In the genomic region with DNA sequence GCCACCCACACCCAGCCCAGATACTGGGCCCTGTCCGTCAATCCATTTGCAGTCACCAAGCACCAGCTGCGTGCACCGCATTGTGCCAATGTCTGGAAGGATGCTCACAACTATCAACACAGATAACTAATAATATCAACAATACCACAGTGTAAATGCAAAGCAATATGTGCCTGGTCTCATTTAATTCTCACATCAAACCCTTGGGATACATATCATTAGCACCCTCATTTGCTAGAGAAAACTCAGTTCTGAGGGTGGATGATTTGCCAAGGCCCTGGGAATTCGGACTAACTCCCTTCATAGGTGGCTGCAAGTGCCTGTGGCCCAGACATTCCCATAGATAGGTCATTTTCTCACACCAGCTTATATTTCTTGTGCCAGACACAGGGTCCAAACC, we compare ENCODE assay signal across 35 cellular contexts. TPM values are rescaled to one million over a fixed set of nuclear protein-coding genes. Genes with fewer than 3 reads are reported as not detected.
"Had no signal": no experiment of that assay in that cellular context is flagged by ENCODE, and none has a peak within 500 bp of the region (broad histone marks: within the 10 kb centered on the region; RNA-seq: fewer than 3 reads in every experiment).

No MANE protein-coding gene starts in this region.

- H3K27me3 Mint-ChIP-seq: activated CD8-positive, alpha-beta T cell treated with anti-CD3 and anti-CD28 coated beads for 36 hours; activated naive CD8-positive, alpha-beta T cell; activated T-helper 17 cell treated with anti-CD3 and anti-CD28 coated beads, Interleukin-2, amount 50 U/mL, for 72 hours had no signal

- H3K4me3 ChIP-seq: esophagus muscularis mucosa, gastrocnemius medialis, heart left ventricle had no signal

- FAIRE-seq: astrocyte, bronchial epithelial cell, colon had no signal

- ATAC-seq: activated CD4-positive, CD25-positive, alpha-beta regulatory T cell treated with anti-CD3 and anti-CD28 coated beads, Interleukin-2, amount 50 U/mL, for 24 hours; activated CD8-positive, alpha-beta T cell treated with anti-CD3 and anti-CD28 coated beads for 36 hours; activated T-cell treated with anti-CD3 and anti-CD28 coated beads, Interleukin-2, amount 50 U/mL, for 4 hours; activated T-helper 17 cell treated with anti-CD3 and anti-CD28 coated beads, Interleukin-2, amount 50 U/mL, for 72 hours; effector memory CD8-positive, alpha-beta T cell; foreskin keratinocyte; gastrocnemius medialis; heart left ventricle; T-helper 17 cell had no signal

- H3K27ac ChIP-seq: brain microvascular endothelial cell, esophagus muscularis mucosa, foreskin keratinocyte, WERI-Rb-1 had no signal

- H3K4me1 ChIP-seq: foreskin keratinocyte had no signal

- H3K9me3 Mint-ChIP-seq: activated B cell treated with CpG ODN at 0.5 μM for 24 hours; activated CD8-positive, alpha-beta T cell treated with anti-CD3 and anti-CD28 coated beads for 36 hours; activated T-cell treated with anti-CD3 and anti-CD28 coated beads, Interleukin-2, amount 50 U/mL, for 4 hours; activated T-helper 17 cell treated with anti-CD3 and anti-CD28 coated beads, Interleukin-2, amount 50 U/mL, for 72 hours; effector memory CD8-positive, alpha-beta T cell; T-helper 2 cell treated with Interferon-gamma antibody and Interleukin-4, amounts not matched to agents 5 μg/mL and 100 μg/mL, for 36 hours had no signal

- H3K4me1 Mint-ChIP-seq: activated B cell treated with CpG ODN at 0.5 μM for 24 hours; activated T-helper 17 cell treated with anti-CD3 and anti-CD28 coated beads, Interleukin-2, amount 50 U/mL, for 72 hours had no signal

- H3K4me3 Mint-ChIP-seq: activated B cell treated with CpG ODN at 0.5 μM for 24 hours; activated CD8-positive, alpha-beta T cell treated with anti-CD3 and anti-CD28 coated beads for 36 hours; activated naive CD8-positive, alpha-beta T cell; activated T-cell treated with anti-CD3 and anti-CD28 coated beads, Interleukin-2, amount 50 U/mL, for 4 hours; activated T-helper 17 cell treated with anti-CD3 and anti-CD28 coated beads, Interleukin-2, amount 50 U/mL, for 72 hours; effector memory CD8-positive, alpha-beta T cell; T-helper 17 cell; T-helper 2 cell treated with Interferon-gamma antibody and Interleukin-4, amounts not matched to agents 5 μg/mL and 100 μg/mL, for 36 hours had no signal

- H3K9me3 ChIP-seq: esophagus muscularis mucosa, gastrocnemius medialis, heart left ventricle had no signal

- H3K36me3 Mint-ChIP-seq: activated naive CD8-positive, alpha-beta T cell had no signal

- H3K27ac Mint-ChIP-seq: activated B cell treated with CpG ODN at 0.5 μM for 24 hours; activated CD8-positive, alpha-beta T cell treated with anti-CD3 and anti-CD28 coated beads for 36 hours; activated naive CD8-positive, alpha-beta T cell; activated T-helper 17 cell treated with anti-CD3 and anti-CD28 coated beads, Interleukin-2, amount 50 U/mL, for 72 hours; effector memory CD8-positive, alpha-beta T cell; T-helper 17 cell; T-helper 2 cell treated with Interferon-gamma antibody and Interleukin-4, amounts not matched to agents 5 μg/mL and 100 μg/mL, for 36 hours had no signal

- H3K36me3 ChIP-seq: brain microvascular endothelial cell, esophagus muscularis mucosa, gastrocnemius medialis, heart left ventricle, WERI-Rb-1 had no signal

- H3K27me3 ChIP-seq: brain microvascular endothelial cell, esophagus muscularis mucosa, foreskin keratinocyte, gastrocnemius medialis, heart left ventricle had no signal

- DNase-seq: activated B cell treated with CpG ODN at 0.5 μM for 24 hours; activated CD4-positive, alpha-beta T cell treated with anti-CD3 and anti-CD28 coated beads for 48 hours; activated CD4-positive, alpha-beta T cell treated with anti-CD3 and anti-CD28 coated beads, Interleukin-2, amount 50 U/mL, for 1 hour; activated CD4-positive, alpha-beta T cell treated with anti-CD3 and anti-CD28 coated beads, Interleukin-2, amount 50 U/mL, for 48 hours; activated CD8-positive, alpha-beta memory T cell treated with anti-CD3 and anti-CD28 coated beads for 24 hours; activated CD8-positive, alpha-beta T cell treated with anti-CD3 and anti-CD28 coated beads for 36 hours; activated effector memory CD4-positive, alpha-beta T cell treated with Interleukin-2 at 50 U/mL for 16 hours; activated gamma-delta T cell treated with Interleukin-2 at 50 U/mL for 16 hours; activated naive CD4-positive, alpha-beta T cell treated with anti-CD3 and anti-CD28 coated beads, Interleukin-2, amount 50 U/mL, for 16 hours; activated naive CD4-positive, alpha-beta T cell treated with Interleukin-2 at 50 U/mL for 16 hours; activated T-cell treated with anti-CD3 and anti-CD28 coated beads, Interleukin-2, amount 50 U/mL, for 4 hours; amniotic stem cell; anterior cingulate cortex; brain microvascular endothelial cell; caudate nucleus; cortex of kidney; dermis blood vessel endothelial cell; effector CD4-positive, alpha-beta T cell; effector memory CD8-positive, alpha-beta T cell; erythroblast; foreskin keratinocyte; gastrocnemius medialis; glutamatergic neuron; T-helper 17 cell; T1000; WERI-Rb-1 had no signal

RNA-seq across cellular contexts. Expression of a gene that starts 14.5 kb away (rescaled TPM):
- total RNA-seq: activated B cell treated with CpG ODN at 0.5 μM for 24 hours; activated CD8-positive, alpha-beta T cell treated with anti-CD3 and anti-CD28 coated beads for 36 hours; activated T-helper 17 cell treated with anti-CD3 and anti-CD28 coated beads, Interleukin-2, amount 50 U/mL, for 72 hours had no signal
